Comparison of ENCODE assay signal across 9 cellular contexts in genomic region chr2:43024515-43024962, GRCh38.
DNase-seq lines count a peak whose midpoint lies in the region; ATAC-seq, FAIRE-seq and TF ChIP-seq lines count a peak whose summit lies in the region.
"Had no signal": no experiment of that assay in that cellular context is flagged by ENCODE, and none has a peak within 500 bp of the region (broad histone marks: within the 10 kb centered on the region; RNA-seq: fewer than 3 reads in every experiment).

No MANE protein-coding gene starts in this region.

- H3K4me1 Mint-ChIP-seq in astrocyte (ENCODE audit: low read depth, unreplicated experiment) = peaks cover 14% of the 10 kb centered on the region

- no peak overlapping the region for H3K4me2 ChIP-seq in astrocyte (ENCODE audit: low read length)

- H3K79me2 ChIP-seq in astrocyte (ENCODE audit: insufficient read depth, low read length) = no peaks in the 10 kb centered on the region

- H3K9me3 Mint-ChIP-seq in astrocyte (ENCODE audit: unreplicated experiment) = peaks cover 8% of the 10 kb centered on the region

- H4K20me1 ChIP-seq in astrocyte (ENCODE audit: insufficient read depth, low read length) = no peaks in the 10 kb centered on the region

- CTCF ChIA-PET in AG04450 (lab: Charles Lee) = interaction anchor here (0.6 to 1.4 kb wide), 15 partner anchors 13 to 512 kb away, joined by 3 to 7 read pairs (median 3); no protein-coding TSS in a partner anchor

- no peaks in the 10 kb centered on the region for H3K36me3 Mint-ChIP-seq in astrocyte (ENCODE audit: low read depth, unreplicated experiment)

- intact Hi-C loops in spleen (cut with DNase I; ENCODE audit: low total_unique reads) = no loop called here

- DNase-seq in AG04450 (ENCODE audit: low read depth, low spot score) = no peak
- peak; percentile 38 for DNase-seq in GM12865 (ENCODE audit: low read depth)
- peak; percentile 30 for DNase-seq in RCC 7860 (ENCODE audit: low spot score)
- DNase-seq in astrocyte (ENCODE audit: low read depth) = no peak
- DNase-seq in hypothalamus (lab: John Stamatoyannopoulos, UW) = peak in 47 of 51 donors; percentile 17 to 86 (median 57)
- peak; percentile 83 for DNase-seq in spleen
- no peak for DNase-seq in GF-D8 (lab: John Stamatoyannopoulos, UW)

- H3K27ac ChIP-seq in AG04450 (ENCODE audit: low read depth, low read length) (no peak overlapping the region), astrocyte (ENCODE audit: low read depth, low read length) (no peak overlapping the region), spleen (no peak overlapping the region)

- TF ChIP-seq CTCF in AG04450 (IDR thresholded peaks at IDR 0.05; ENCODE audit: low read depth, low read length) = peak; percentile 94
- peak; percentile 79 for TF ChIP-seq CTCF in GM12865 (IDR thresholded peaks at IDR 0.05; ENCODE audit: insufficient read depth, low read depth, low read length, missing control alignments)
- TF ChIP-seq CTCF in astrocyte (IDR thresholded peaks at IDR 0.05; ENCODE audit: insufficient read depth, low read depth, low read length) = peak; percentile 54
- peak; percentile 47 to 86 (median 83) for TF ChIP-seq CTCF in spleen (IDR thresholded peaks at IDR 0.05 in 8 of 11, conservative IDR thresholded peaks at IDR 0.05 in 3 of 11)

- no peak overlapping the region for H3K27ac Mint-ChIP-seq in astrocyte (ENCODE audit: unreplicated experiment)

- POLR2A ChIA-PET in AG04450 (lab: Yijun Ruan, JAX) = interaction anchor here (0.7 to 2.1 kb wide), 2 partner anchors 144 to 197 kb away, joined by 3 to 10 read pairs; no protein-coding TSS in a partner anchor

- no peak overlapping the region for H3K4me3 ChIP-seq in AG04450 (ENCODE audit: low read depth, low read length)
- H3K4me3 ChIP-seq in GM12865 (ENCODE audit: low read depth, low read length) = no peak overlapping the region
- no peak overlapping the region for H3K4me3 ChIP-seq in astrocyte (ENCODE audit: insufficient read depth, low read depth, low read length)
- H3K4me3 ChIP-seq in spleen = no peak overlapping the region

- no peak for FAIRE-seq in RCC 7860 (lab: Jason Lieb, UNC)
- FAIRE-seq in astrocyte (lab: Jason Lieb, UNC) = no peak
- FAIRE-seq: islet of Langerhans had no signal

- peaks cover 25% of the 10 kb centered on the region for H3K27me3 Mint-ChIP-seq in astrocyte (ENCODE audit: low read depth, unreplicated experiment)

- no peak overlapping the region for H3K4me3 Mint-ChIP-seq in astrocyte (ENCODE audit: unreplicated experiment)

- H3K9ac ChIP-seq in astrocyte (ENCODE audit: low read length) = no peak overlapping the region

- H3K9me3 ChIP-seq in AG04450 (ENCODE audit: control insufficient read depth, insufficient read depth, low read length) (peaks cover 26% of the 10 kb centered on the region), astrocyte (ENCODE audit: insufficient read depth, low read depth, low read length) (peaks cover 11% of the 10 kb centered on the region), spleen (peaks cover 0 to 20% (median 10%) of the 10 kb centered on the region in 8 donors)

- TF ChIP-seq POLR2A in spleen (IDR thresholded peaks at IDR 0.05) = no peak

- H3K27me3 ChIP-seq in AG04450 (ENCODE audit: control insufficient read depth, insufficient read depth, low read length) = no peaks in the 10 kb centered on the region
- H3K27me3 ChIP-seq in astrocyte (ENCODE audit: insufficient read depth, low read length) = no peaks in the 10 kb centered on the region
- no peaks in the 10 kb centered on the region for H3K27me3 ChIP-seq in spleen (replicated peaks in 1 of 7)

- ATAC-seq in GM21423 (IDR thresholded peaks at IDR 0.05; ENCODE audit: unreplicated experiment) = no peak

- H2AFZ ChIP-seq in astrocyte (ENCODE audit: low read depth, low read length) = no peak overlapping the region

- H3K4me1 ChIP-seq in astrocyte (ENCODE audit: insufficient read depth, low read length) (peaks cover 11% of the 10 kb centered on the region), spleen (peaks cover 0 to 40% (median 19%) of the 10 kb centered on the region in 6 donors)

- no peaks in the 10 kb centered on the region for H3K36me3 ChIP-seq in astrocyte (ENCODE audit: insufficient read depth, low read length)
- H3K36me3 ChIP-seq in spleen = no peaks in the 10 kb centered on the region

- WGBS in spleen, 5 donors = 34 to 70% (median 50%) methylated on average over 7 to 8 of the region's 8 CpGs

Comparison
In these comparisons a context has a peak if more than half of its experiments do, and no peak if none do; other contexts are left out.
1. DNase-seq: peak in GM12865 (single experiment), RCC 7860 (single experiment), hypothalamus (47 of 51) and spleen (single experiment); none in AG04450 (single experiment), astrocyte (single experiment) and GF-D8 (single experiment).
2. Peak in every context shown above with its lines, with median percentiles within 50 percentile points of each other: CTCF ChIP-seq.